1 cellular context compared by ENCODE assay signal in genomic region chr15:38076806-38077205, GRCh38.
TF ChIP-seq lines count a peak whose summit lies in the region.

No MANE protein-coding gene starts in this region.

TF ChIP-seq in GM23338, 12 proteins besides CTCF, POLR2A, EP300 and RAD21:
- TF ChIP-seq REST (IDR thresholded peaks at IDR 0.05; ENCODE audit: unreplicated experiment) (no peak), ZNF331 (CRISPR knock-in tag; IDR thresholded peaks at IDR 0.05; ENCODE audit: low read depth) (no peak), NANOG (IDR thresholded peaks at IDR 0.05; ENCODE audit: borderline replicate concordance) (no peak), ZNF462 (CRISPR knock-in tag; IDR thresholded peaks at IDR 0.05) (no peak), CREB1 (CRISPR knock-in tag; IDR thresholded peaks at IDR 0.05; ENCODE audit: low read depth) (no peak), ZNF114 (CRISPR knock-in tag; IDR thresholded peaks at IDR 0.05) (no peak), ETS1 (IDR thresholded peaks at IDR 0.05) (no peak), EZH2phosphoT487 (IDR thresholded peaks at IDR 0.05; ENCODE audit: unreplicated experiment) (no peak)
